ENCODE assay signal across 1 cellular context in the genomic region with DNA sequence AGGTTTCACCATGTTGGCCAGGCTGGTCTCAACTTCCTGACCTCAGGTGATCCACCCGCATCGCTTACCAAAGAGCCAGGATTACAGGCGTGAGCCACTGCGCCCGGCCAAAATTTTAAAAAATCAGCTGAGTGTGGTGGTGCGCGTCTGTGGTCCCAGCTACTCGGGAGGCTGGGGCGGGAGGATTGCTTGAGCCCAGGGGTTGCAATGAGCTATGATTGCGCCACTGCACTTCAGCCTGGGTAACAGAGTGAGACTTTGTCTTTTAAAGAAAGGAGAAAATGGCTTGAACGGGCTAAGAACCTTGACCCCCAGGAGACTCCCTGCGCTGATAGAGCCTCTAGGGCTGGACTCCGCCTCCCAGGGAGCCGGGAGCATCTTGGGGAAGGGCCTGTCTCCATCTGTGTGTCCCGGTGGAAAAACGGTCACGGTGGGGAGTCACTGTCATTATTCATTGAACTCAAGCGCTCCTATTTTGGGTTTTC.
TF ChIP-seq lines count a peak whose summit lies in the region.

No MANE protein-coding gene starts in this region.

TF ChIP-seq in HepG2, 621 proteins besides CTCF, POLR2A, EP300 and RAD21 (continued from another document):
- no peak; the same call in 1 of the 2 replicates for TF ChIP-seq SOX5 (CRISPR knock-in tag; IDR thresholded peaks at IDR 0.05; ENCODE audit: borderline replicate concordance)
- TF ChIP-seq ZNF552 (CRISPR knock-in tag; IDR thresholded peaks at IDR 0.05; ENCODE audit: borderline replicate concordance) = no peak
- 0 out of 2 replicates have a peak, but pooled peaks have one; percentile 48 for TF ChIP-seq ZNF205 (CRISPR knock-in tag; IDR thresholded peaks at IDR 0.05)
- TF ChIP-seq ZNF790 (CRISPR knock-in tag; IDR thresholded peaks at IDR 0.05; ENCODE audit: borderline replicate concordance) = no peak
- no peak for TF ChIP-seq ZNF230 (CRISPR knock-in tag; IDR thresholded peaks at IDR 0.05)
- no peak for TF ChIP-seq AGO1 (IDR thresholded peaks at IDR 0.05; ENCODE audit: low read depth, low read length, poor library complexity, severe bottlenecking)
- TF ChIP-seq JDP2 (CRISPR knock-in tag; IDR thresholded peaks at IDR 0.05; ENCODE audit: borderline replicate concordance) = no peak
- TF ChIP-seq MTF1 (CRISPR knock-in tag; IDR thresholded peaks at IDR 0.05) = no peak
- no peak for TF ChIP-seq ZNF333 (CRISPR knock-in tag; IDR thresholded peaks at IDR 0.05; ENCODE audit: borderline replicate concordance)
- TF ChIP-seq, protein P1, sequence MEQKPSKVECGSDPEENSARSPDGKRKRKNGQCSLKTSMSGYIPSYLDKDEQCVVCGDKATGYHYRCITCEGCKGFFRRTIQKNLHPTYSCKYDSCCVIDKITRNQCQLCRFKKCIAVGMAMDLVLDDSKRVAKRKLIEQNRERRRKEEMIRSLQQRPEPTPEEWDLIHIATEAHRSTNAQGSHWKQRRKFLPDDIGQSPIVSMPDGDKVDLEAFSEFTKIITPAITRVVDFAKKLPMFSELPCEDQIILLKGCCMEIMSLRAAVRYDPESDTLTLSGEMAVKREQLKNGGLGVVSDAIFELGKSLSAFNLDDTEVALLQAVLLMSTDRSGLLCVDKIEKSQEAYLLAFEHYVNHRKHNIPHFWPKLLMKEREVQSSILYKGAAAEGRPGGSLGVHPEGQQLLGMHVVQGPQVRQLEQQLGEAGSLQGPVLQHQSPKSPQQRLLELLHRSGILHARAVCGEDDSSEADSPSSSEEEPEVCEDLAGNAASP (CRISPR knock-in tag; IDR thresholded peaks at IDR 0.05; ENCODE audit: borderline replicate concordance) = no peak
- TF ChIP-seq, protein P2, sequence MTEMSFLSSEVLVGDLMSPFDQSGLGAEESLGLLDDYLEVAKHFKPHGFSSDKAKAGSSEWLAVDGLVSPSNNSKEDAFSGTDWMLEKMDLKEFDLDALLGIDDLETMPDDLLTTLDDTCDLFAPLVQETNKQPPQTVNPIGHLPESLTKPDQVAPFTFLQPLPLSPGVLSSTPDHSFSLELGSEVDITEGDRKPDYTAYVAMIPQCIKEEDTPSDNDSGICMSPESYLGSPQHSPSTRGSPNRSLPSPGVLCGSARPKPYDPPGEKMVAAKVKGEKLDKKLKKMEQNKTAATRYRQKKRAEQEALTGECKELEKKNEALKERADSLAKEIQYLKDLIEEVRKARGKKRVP (CRISPR knock-in tag; IDR thresholded peaks at IDR 0.05) = no peak
- TF ChIP-seq HES4 (CRISPR knock-in tag; IDR thresholded peaks at IDR 0.05; ENCODE audit: borderline replicate concordance) = no peak; the same call in 1 of the 2 replicates
- no peak for TF ChIP-seq GTF2F1 (IDR thresholded peaks at IDR 0.05; ENCODE audit: low read length)
- TF ChIP-seq RFXANK (CRISPR knock-in tag; IDR thresholded peaks at IDR 0.05) = 0 out of 2 replicates have a peak, but pooled peaks have one; percentile 12
- TF ChIP-seq, protein P3, sequence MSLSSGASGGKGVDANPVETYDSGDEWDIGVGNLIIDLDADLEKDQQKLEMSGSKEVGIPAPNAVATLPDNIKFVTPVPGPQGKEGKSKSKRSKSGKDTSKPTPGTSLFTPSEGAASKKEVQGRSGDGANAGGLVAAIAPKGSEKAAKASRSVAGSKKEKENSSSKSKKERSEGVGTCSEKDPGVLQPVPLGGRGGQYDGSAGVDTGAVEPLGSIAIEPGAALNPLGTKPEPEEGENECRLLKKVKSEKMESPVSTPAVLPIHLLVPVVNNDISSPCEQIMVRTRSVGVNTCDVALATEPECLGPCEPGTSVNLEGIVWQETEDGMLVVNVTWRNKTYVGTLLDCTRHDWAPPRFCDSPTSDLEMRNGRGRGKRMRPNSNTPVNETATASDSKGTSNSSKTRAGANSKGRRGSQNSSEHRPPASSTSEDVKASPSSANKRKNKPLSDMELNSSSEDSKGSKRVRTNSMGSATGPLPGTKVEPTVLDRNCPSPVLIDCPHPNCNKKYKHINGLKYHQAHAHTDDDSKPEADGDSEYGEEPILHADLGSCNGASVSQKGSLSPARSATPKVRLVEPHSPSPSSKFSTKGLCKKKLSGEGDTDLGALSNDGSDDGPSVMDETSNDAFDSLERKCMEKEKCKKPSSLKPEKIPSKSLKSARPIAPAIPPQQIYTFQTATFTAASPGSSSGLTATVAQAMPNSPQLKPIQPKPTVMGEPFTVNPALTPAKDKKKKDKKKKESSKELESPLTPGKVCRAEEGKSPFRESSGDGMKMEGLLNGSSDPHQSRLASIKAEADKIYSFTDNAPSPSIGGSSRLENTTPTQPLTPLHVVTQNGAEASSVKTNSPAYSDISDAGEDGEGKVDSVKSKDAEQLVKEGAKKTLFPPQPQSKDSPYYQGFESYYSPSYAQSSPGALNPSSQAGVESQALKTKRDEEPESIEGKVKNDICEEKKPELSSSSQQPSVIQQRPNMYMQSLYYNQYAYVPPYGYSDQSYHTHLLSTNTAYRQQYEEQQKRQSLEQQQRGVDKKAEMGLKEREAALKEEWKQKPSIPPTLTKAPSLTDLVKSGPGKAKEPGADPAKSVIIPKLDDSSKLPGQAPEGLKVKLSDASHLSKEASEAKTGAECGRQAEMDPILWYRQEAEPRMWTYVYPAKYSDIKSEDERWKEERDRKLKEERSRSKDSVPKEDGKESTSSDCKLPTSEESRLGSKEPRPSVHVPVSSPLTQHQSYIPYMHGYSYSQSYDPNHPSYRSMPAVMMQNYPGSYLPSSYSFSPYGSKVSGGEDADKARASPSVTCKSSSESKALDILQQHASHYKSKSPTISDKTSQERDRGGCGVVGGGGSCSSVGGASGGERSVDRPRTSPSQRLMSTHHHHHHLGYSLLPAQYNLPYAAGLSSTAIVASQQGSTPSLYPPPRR (CRISPR knock-in tag; IDR thresholded peaks at IDR 0.05; ENCODE audit: borderline replicate concordance) = no peak
- TF ChIP-seq EZH2 (conservative IDR thresholded peaks at IDR 0.05; ENCODE audit: low read depth, low read length) = no peak
- TF ChIP-seq, protein P4, sequence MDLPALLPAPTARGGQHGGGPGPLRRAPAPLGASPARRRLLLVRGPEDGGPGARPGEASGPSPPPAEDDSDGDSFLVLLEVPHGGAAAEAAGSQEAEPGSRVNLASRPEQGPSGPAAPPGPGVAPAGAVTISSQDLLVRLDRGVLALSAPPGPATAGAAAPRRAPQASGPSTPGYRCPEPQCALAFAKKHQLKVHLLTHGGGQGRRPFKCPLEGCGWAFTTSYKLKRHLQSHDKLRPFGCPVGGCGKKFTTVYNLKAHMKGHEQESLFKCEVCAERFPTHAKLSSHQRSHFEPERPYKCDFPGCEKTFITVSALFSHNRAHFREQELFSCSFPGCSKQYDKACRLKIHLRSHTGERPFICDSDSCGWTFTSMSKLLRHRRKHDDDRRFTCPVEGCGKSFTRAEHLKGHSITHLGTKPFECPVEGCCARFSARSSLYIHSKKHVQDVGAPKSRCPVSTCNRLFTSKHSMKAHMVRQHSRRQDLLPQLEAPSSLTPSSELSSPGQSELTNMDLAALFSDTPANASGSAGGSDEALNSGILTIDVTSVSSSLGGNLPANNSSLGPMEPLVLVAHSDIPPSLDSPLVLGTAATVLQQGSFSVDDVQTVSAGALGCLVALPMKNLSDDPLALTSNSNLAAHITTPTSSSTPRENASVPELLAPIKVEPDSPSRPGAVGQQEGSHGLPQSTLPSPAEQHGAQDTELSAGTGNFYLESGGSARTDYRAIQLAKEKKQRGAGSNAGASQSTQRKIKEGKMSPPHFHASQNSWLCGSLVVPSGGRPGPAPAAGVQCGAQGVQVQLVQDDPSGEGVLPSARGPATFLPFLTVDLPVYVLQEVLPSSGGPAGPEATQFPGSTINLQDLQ (CRISPR knock-in tag; IDR thresholded peaks at IDR 0.05) = 0 out of 2 replicates have a peak, but pooled peaks have one; percentile 57
- no peak for TF ChIP-seq ZFP82 (CRISPR knock-in tag; IDR thresholded peaks at IDR 0.05; ENCODE audit: borderline replicate concordance)
- no peak; the same call in 1 of the 2 replicates for TF ChIP-seq MED1 (CRISPR knock-in tag; IDR thresholded peaks at IDR 0.05)
- 0 out of 2 replicates have a peak, but pooled peaks have one; percentile 32 for TF ChIP-seq TOPORS (CRISPR knock-in tag; IDR thresholded peaks at IDR 0.05)
- TF ChIP-seq PITX1 (CRISPR knock-in tag; IDR thresholded peaks at IDR 0.05) = no peak
- TF ChIP-seq, protein P5, sequence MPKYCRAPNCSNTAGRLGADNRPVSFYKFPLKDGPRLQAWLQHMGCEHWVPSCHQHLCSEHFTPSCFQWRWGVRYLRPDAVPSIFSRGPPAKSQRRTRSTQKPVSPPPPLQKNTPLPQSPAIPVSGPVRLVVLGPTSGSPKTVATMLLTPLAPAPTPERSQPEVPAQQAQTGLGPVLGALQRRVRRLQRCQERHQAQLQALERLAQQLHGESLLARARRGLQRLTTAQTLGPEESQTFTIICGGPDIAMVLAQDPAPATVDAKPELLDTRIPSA (CRISPR knock-in tag; IDR thresholded peaks at IDR 0.05; ENCODE audit: borderline replicate concordance) = no peak
- TF ChIP-seq, protein P6, sequence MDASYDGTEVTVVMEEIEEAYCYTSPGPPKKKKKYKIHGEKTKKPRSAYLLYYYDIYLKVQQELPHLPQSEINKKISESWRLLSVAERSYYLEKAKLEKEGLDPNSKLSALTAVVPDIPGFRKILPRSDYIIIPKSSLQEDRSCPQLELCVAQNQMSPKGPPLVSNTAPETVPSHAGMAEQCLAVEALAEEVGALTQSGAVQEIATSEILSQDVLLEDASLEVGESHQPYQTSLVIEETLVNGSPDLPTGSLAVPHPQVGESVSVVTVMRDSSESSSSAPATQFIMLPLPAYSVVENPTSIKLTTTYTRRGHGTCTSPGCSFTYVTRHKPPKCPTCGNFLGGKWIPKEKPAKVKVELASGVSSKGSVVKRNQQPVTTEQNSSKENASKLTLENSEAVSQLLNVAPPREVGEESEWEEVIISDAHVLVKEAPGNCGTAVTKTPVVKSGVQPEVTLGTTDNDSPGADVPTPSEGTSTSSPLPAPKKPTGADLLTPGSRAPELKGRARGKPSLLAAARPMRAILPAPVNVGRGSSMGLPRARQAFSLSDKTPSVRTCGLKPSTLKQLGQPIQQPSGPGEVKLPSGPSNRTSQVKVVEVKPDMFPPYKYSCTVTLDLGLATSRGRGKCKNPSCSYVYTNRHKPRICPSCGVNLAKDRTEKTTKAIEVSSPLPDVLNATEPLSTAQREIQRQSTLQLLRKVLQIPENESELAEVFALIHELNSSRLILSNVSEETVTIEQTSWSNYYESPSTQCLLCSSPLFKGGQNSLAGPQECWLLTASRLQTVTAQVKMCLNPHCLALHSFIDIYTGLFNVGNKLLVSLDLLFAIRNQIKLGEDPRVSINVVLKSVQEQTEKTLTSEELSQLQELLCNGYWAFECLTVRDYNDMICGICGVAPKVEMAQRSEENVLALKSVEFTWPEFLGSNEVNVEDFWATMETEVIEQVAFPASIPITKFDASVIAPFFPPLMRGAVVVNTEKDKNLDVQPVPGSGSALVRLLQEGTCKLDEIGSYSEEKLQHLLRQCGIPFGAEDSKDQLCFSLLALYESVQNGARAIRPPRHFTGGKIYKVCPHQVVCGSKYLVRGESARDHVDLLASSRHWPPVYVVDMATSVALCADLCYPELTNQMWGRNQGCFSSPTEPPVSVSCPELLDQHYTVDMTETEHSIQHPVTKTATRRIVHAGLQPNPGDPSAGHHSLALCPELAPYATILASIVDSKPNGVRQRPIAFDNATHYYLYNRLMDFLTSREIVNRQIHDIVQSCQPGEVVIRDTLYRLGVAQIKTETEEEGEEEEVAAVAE (CRISPR knock-in tag; IDR thresholded peaks at IDR 0.05; ENCODE audit: borderline replicate concordance) = no peak
- peak; percentile 37; the same call in 1 of the 2 replicates for TF ChIP-seq KAT7 (CRISPR knock-in tag; IDR thresholded peaks at IDR 0.05; ENCODE audit: borderline replicate concordance)
- TF ChIP-seq, protein P7, sequence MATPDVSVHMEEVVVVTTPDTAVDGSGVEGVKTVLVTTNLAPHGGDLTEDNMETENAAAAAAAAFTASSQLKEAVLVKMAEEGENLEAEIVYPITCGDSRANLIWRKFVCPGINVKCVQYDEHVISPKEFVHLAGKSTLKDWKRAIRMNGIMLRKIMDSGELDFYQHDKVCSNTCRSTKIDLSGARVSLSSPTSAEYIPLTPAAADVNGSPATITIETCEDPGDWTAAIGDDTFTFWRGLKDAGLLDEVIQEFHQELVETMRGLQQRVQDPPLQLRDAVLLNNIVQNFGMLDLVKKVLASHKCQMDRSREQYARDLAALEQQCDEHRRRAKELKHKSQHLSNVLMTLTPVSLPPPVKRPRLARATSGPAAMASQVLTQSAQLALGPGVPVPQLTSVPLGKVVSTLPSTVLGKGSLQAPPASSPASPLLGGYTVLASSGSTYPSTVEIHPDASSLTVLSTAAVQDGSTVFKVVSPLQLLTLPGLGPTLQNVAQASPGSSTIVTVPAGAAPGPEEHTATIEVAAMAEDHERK (CRISPR knock-in tag; IDR thresholded peaks at IDR 0.05; ENCODE audit: low read depth) = no peak
- 0 out of 2 replicates have a peak, but pooled peaks have one; percentile 34 for TF ChIP-seq KDM4B (CRISPR knock-in tag; IDR thresholded peaks at IDR 0.05)
- TF ChIP-seq, protein P8, sequence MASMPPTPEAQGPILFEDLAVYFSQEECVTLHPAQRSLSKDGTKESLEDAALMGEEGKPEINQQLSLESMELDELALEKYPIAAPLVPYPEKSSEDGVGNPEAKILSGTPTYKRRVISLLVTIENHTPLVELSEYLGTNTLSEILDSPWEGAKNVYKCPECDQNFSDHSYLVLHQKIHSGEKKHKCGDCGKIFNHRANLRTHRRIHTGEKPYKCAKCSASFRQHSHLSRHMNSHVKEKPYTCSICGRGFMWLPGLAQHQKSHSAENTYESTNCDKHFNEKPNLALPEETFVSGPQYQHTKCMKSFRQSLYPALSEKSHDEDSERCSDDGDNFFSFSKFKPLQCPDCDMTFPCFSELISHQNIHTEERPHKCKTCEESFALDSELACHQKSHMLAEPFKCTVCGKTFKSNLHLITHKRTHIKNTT (CRISPR knock-in tag; IDR thresholded peaks at IDR 0.05) = no peak
- TF ChIP-seq, protein P9, sequence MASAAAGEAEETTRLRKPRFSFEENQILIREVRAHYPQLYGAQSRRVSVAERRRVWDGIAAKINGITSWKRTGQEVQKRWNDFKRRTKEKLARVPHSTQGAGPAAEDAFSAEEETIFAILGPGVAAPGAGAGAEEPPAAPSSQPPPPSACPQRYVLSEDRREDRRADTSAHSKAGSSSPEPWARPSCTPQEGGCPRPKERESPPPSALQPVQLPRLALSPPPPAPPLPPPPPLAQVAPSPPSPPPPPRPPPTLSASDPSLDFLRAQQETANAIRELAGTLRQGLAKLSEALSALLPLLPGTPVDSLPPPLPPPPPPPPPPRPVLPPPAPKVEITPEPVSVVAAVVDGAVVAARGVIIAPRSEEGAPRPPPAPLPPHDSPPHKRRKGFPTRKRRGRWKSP (CRISPR knock-in tag; IDR thresholded peaks at IDR 0.05) = peak; percentile 87
- no peak; the same call in 1 of the 2 replicates for TF ChIP-seq ZNF607 (CRISPR knock-in tag; IDR thresholded peaks at IDR 0.05; ENCODE audit: borderline replicate concordance)
- TF ChIP-seq, protein P10, sequence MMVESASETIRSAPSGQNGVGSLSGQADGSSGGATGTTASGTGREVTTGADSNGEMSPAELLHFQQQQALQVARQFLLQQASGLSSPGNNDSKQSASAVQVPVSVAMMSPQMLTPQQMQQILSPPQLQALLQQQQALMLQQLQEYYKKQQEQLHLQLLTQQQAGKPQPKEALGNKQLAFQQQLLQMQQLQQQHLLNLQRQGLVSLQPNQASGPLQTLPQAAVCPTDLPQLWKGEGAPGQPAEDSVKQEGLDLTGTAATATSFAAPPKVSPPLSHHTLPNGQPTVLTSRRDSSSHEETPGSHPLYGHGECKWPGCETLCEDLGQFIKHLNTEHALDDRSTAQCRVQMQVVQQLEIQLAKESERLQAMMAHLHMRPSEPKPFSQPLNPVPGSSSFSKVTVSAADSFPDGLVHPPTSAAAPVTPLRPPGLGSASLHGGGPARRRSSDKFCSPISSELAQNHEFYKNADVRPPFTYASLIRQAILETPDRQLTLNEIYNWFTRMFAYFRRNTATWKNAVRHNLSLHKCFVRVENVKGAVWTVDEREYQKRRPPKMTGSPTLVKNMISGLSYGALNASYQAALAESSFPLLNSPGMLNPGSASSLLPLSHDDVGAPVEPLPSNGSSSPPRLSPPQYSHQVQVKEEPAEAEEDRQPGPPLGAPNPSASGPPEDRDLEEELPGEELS (CRISPR knock-in tag; IDR thresholded peaks at IDR 0.05) = peak; percentile 11; the same call in 1 of the 2 replicates
- no peak for TF ChIP-seq TARDBP (CRISPR knock-in tag; IDR thresholded peaks at IDR 0.05)
